Comparison of ENCODE assay signal across 2 cellular contexts in the genomic region with DNA sequence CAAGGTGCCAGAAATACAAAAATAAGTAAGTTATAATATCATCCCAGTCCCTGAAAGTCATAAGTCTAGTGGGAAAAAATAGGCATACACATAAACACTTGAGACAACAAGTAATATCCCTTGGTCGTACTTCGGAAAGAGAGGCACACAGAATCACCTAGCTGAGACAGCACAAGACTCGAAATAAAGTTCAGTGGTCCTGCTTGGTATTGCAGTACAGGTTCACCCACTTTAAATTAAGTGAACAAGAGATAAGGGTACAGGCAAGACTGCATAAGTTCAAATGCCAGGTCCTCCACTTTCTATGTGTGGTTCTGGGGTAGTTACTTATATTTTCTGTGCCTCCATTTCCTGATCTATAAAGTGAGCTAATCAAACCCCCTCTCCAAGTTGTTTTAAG.
TF ChIP-seq lines count a peak whose summit lies in the region.

No MANE protein-coding gene starts in this region.

TF ChIP-seq in HCT116, 20 proteins besides CTCF, POLR2A, EP300 and RAD21:
- TF ChIP-seq, protein P1, sequence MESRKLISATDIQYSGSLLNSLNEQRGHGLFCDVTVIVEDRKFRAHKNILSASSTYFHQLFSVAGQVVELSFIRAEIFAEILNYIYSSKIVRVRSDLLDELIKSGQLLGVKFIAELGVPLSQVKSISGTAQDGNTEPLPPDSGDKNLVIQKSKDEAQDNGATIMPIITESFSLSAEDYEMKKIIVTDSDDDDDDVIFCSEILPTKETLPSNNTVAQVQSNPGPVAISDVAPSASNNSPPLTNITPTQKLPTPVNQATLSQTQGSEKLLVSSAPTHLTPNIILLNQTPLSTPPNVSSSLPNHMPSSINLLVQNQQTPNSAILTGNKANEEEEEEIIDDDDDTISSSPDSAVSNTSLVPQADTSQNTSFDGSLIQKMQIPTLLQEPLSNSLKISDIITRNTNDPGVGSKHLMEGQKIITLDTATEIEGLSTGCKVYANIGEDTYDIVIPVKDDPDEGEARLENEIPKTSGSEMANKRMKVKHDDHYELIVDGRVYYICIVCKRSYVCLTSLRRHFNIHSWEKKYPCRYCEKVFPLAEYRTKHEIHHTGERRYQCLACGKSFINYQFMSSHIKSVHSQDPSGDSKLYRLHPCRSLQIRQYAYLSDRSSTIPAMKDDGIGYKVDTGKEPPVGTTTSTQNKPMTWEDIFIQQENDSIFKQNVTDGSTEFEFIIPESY (IDR thresholded peaks at IDR 0.05; ENCODE audit: extremely low read depth, insufficient replicate concordance, low read length): no peak
- no peak for TF ChIP-seq TCF7L2 (IDR thresholded peaks at IDR 0.05; ENCODE audit: borderline replicate concordance, extremely low read depth, insufficient read depth, insufficient read length)
- TF ChIP-seq CBX3 (IDR thresholded peaks at IDR 0.05; ENCODE audit: low read depth): no peak
- TF ChIP-seq, protein P2, sequence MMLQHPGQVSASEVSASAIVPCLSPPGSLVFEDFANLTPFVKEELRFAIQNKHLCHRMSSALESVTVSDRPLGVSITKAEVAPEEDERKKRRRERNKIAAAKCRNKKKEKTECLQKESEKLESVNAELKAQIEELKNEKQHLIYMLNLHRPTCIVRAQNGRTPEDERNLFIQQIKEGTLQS (IDR thresholded peaks at IDR 0.05): no peak
- no peak for TF ChIP-seq CEBPB (IDR thresholded peaks at IDR 0.05; ENCODE audit: low read depth)
- no peak for TF ChIP-seq JUND (IDR thresholded peaks at IDR 0.05)
- TF ChIP-seq, protein P3, sequence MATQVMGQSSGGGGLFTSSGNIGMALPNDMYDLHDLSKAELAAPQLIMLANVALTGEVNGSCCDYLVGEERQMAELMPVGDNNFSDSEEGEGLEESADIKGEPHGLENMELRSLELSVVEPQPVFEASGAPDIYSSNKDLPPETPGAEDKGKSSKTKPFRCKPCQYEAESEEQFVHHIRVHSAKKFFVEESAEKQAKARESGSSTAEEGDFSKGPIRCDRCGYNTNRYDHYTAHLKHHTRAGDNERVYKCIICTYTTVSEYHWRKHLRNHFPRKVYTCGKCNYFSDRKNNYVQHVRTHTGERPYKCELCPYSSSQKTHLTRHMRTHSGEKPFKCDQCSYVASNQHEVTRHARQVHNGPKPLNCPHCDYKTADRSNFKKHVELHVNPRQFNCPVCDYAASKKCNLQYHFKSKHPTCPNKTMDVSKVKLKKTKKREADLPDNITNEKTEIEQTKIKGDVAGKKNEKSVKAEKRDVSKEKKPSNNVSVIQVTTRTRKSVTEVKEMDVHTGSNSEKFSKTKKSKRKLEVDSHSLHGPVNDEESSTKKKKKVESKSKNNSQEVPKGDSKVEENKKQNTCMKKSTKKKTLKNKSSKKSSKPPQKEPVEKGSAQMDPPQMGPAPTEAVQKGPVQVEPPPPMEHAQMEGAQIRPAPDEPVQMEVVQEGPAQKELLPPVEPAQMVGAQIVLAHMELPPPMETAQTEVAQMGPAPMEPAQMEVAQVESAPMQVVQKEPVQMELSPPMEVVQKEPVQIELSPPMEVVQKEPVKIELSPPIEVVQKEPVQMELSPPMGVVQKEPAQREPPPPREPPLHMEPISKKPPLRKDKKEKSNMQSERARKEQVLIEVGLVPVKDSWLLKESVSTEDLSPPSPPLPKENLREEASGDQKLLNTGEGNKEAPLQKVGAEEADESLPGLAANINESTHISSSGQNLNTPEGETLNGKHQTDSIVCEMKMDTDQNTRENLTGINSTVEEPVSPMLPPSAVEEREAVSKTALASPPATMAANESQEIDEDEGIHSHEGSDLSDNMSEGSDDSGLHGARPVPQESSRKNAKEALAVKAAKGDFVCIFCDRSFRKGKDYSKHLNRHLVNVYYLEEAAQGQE (IDR thresholded peaks at IDR 0.05; ENCODE audit: low read depth): no peak
- TF ChIP-seq EZH2phosphoT487 (IDR thresholded peaks at IDR 0.05; ENCODE audit: borderline replicate concordance): no peak
- TF ChIP-seq EZH2 (IDR thresholded peaks at IDR 0.05): no peak
- TF ChIP-seq ELF1 (IDR thresholded peaks at IDR 0.05; ENCODE audit: borderline replicate concordance, low read depth): no peak
- no peak for TF ChIP-seq ZFX (IDR thresholded peaks at IDR 0.05)
- no peak for TF ChIP-seq SIN3A (IDR thresholded peaks at IDR 0.05; ENCODE audit: low read depth)
- no peak for TF ChIP-seq ZNF274 (IDR thresholded peaks at IDR 0.05; ENCODE audit: low read depth, low read length)
- no peak for TF ChIP-seq SP1 (IDR thresholded peaks at IDR 0.05; ENCODE audit: low read depth)
- TF ChIP-seq YY1 (IDR thresholded peaks at IDR 0.05; ENCODE audit: extremely low read depth, insufficient replicate concordance, low read depth, low read length): no peak
- TF ChIP-seq, protein P4, sequence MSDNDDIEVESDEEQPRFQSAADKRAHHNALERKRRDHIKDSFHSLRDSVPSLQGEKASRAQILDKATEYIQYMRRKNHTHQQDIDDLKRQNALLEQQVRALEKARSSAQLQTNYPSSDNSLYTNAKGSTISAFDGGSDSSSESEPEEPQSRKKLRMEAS (IDR thresholded peaks at IDR 0.05): no peak
- TF ChIP-seq SRF (IDR thresholded peaks at IDR 0.05; ENCODE audit: low read depth): no peak
- TF ChIP-seq EGR1 (IDR thresholded peaks at IDR 0.05; ENCODE audit: low read depth): no peak
- TF ChIP-seq POLR2AphosphoS5 (IDR thresholded peaks at IDR 0.05; ENCODE audit: low read depth, low read length): no peak
- TF ChIP-seq FOSL1 (IDR thresholded peaks at IDR 0.05; ENCODE audit: low read depth): no peak
TF ChIP-seq in HCT116: peak in this region for 0.

TF ChIP-seq in HepG2, 621 proteins besides CTCF, POLR2A, EP300 and RAD21:
- TF ChIP-seq, protein P5, sequence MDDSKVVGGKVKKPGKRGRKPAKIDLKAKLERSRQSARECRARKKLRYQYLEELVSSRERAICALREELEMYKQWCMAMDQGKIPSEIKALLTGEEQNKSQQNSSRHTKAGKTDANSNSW (CRISPR knock-in tag; IDR thresholded peaks at IDR 0.05; ENCODE audit: borderline replicate concordance): no peak
- TF ChIP-seq NFRKB (IDR thresholded peaks at IDR 0.05) (no peak), ZNF335 (CRISPR knock-in tag; IDR thresholded peaks at IDR 0.05) (no peak), ZSCAN22 (CRISPR knock-in tag; IDR thresholded peaks at IDR 0.05) (no peak), DMAP1 (CRISPR knock-in tag; IDR thresholded peaks at IDR 0.05) (no peak), ARNT2 (CRISPR knock-in tag; IDR thresholded peaks at IDR 0.05; ENCODE audit: low read depth) (no peak), ZNF773 (CRISPR knock-in tag; IDR thresholded peaks at IDR 0.05; ENCODE audit: borderline replicate concordance) (no peak), ESRRA (CRISPR knock-in tag; IDR thresholded peaks at IDR 0.05; ENCODE audit: low read depth) (no peak), ZNF557 (CRISPR knock-in tag; IDR thresholded peaks at IDR 0.05) (no peak), ZNF737 (CRISPR knock-in tag; IDR thresholded peaks at IDR 0.05; ENCODE audit: borderline replicate concordance) (no peak), SOX13 (IDR thresholded peaks at IDR 0.05) (no peak), SOX13 (CRISPR knock-in tag; conservative IDR thresholded peaks at IDR 0.05 in 1 of 2, IDR thresholded peaks at IDR 0.05 in 1 of 2) (no peak), ZFYVE20 (CRISPR knock-in tag; IDR thresholded peaks at IDR 0.05; ENCODE audit: borderline replicate concordance, low read depth) (no peak)
- TF ChIP-seq, protein P6, sequence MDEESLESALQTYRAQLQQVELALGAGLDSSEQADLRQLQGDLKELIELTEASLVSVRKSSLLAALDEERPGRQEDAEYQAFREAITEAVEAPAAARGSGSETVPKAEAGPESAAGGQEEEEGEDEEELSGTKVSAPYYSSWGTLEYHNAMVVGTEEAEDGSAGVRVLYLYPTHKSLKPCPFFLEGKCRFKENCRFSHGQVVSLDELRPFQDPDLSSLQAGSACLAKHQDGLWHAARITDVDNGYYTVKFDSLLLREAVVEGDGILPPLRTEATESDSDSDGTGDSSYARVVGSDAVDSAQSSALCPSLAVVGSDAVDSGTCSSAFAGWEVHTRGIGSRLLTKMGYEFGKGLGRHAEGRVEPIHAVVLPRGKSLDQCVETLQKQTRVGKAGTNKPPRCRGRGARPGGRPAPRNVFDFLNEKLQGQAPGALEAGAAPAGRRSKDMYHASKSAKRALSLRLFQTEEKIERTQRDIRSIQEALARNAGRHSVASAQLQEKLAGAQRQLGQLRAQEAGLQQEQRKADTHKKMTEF (CRISPR knock-in tag; IDR thresholded peaks at IDR 0.05): no peak
- TF ChIP-seq, protein P7, sequence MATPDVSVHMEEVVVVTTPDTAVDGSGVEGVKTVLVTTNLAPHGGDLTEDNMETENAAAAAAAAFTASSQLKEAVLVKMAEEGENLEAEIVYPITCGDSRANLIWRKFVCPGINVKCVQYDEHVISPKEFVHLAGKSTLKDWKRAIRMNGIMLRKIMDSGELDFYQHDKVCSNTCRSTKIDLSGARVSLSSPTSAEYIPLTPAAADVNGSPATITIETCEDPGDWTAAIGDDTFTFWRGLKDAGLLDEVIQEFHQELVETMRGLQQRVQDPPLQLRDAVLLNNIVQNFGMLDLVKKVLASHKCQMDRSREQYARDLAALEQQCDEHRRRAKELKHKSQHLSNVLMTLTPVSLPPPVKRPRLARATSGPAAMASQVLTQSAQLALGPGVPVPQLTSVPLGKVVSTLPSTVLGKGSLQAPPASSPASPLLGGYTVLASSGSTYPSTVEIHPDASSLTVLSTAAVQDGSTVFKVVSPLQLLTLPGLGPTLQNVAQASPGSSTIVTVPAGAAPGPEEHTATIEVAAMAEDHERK (CRISPR knock-in tag; IDR thresholded peaks at IDR 0.05; ENCODE audit: low read depth): no peak
- TF ChIP-seq, protein P8, sequence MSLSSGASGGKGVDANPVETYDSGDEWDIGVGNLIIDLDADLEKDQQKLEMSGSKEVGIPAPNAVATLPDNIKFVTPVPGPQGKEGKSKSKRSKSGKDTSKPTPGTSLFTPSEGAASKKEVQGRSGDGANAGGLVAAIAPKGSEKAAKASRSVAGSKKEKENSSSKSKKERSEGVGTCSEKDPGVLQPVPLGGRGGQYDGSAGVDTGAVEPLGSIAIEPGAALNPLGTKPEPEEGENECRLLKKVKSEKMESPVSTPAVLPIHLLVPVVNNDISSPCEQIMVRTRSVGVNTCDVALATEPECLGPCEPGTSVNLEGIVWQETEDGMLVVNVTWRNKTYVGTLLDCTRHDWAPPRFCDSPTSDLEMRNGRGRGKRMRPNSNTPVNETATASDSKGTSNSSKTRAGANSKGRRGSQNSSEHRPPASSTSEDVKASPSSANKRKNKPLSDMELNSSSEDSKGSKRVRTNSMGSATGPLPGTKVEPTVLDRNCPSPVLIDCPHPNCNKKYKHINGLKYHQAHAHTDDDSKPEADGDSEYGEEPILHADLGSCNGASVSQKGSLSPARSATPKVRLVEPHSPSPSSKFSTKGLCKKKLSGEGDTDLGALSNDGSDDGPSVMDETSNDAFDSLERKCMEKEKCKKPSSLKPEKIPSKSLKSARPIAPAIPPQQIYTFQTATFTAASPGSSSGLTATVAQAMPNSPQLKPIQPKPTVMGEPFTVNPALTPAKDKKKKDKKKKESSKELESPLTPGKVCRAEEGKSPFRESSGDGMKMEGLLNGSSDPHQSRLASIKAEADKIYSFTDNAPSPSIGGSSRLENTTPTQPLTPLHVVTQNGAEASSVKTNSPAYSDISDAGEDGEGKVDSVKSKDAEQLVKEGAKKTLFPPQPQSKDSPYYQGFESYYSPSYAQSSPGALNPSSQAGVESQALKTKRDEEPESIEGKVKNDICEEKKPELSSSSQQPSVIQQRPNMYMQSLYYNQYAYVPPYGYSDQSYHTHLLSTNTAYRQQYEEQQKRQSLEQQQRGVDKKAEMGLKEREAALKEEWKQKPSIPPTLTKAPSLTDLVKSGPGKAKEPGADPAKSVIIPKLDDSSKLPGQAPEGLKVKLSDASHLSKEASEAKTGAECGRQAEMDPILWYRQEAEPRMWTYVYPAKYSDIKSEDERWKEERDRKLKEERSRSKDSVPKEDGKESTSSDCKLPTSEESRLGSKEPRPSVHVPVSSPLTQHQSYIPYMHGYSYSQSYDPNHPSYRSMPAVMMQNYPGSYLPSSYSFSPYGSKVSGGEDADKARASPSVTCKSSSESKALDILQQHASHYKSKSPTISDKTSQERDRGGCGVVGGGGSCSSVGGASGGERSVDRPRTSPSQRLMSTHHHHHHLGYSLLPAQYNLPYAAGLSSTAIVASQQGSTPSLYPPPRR (CRISPR knock-in tag; IDR thresholded peaks at IDR 0.05; ENCODE audit: borderline replicate concordance): no peak
- TF ChIP-seq, protein P9, sequence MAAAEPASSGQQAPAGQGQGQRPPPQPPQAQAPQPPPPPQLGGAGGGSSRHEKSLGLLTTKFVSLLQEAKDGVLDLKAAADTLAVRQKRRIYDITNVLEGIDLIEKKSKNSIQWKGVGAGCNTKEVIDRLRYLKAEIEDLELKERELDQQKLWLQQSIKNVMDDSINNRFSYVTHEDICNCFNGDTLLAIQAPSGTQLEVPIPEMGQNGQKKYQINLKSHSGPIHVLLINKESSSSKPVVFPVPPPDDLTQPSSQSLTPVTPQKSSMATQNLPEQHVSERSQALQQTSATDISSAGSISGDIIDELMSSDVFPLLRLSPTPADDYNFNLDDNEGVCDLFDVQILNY (CRISPR knock-in tag; conservative IDR thresholded peaks at IDR 0.05): no peak
- TF ChIP-seq, protein P10, sequence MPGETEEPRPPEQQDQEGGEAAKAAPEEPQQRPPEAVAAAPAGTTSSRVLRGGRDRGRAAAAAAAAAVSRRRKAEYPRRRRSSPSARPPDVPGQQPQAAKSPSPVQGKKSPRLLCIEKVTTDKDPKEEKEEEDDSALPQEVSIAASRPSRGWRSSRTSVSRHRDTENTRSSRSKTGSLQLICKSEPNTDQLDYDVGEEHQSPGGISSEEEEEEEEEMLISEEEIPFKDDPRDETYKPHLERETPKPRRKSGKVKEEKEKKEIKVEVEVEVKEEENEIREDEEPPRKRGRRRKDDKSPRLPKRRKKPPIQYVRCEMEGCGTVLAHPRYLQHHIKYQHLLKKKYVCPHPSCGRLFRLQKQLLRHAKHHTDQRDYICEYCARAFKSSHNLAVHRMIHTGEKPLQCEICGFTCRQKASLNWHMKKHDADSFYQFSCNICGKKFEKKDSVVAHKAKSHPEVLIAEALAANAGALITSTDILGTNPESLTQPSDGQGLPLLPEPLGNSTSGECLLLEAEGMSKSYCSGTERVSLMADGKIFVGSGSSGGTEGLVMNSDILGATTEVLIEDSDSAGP (CRISPR knock-in tag; IDR thresholded peaks at IDR 0.05; ENCODE audit: borderline replicate concordance): no peak
TF ChIP-seq in HepG2: peak in this region for 0.
